ENCODE assay signal across 3 cellular contexts in the genomic region with DNA sequence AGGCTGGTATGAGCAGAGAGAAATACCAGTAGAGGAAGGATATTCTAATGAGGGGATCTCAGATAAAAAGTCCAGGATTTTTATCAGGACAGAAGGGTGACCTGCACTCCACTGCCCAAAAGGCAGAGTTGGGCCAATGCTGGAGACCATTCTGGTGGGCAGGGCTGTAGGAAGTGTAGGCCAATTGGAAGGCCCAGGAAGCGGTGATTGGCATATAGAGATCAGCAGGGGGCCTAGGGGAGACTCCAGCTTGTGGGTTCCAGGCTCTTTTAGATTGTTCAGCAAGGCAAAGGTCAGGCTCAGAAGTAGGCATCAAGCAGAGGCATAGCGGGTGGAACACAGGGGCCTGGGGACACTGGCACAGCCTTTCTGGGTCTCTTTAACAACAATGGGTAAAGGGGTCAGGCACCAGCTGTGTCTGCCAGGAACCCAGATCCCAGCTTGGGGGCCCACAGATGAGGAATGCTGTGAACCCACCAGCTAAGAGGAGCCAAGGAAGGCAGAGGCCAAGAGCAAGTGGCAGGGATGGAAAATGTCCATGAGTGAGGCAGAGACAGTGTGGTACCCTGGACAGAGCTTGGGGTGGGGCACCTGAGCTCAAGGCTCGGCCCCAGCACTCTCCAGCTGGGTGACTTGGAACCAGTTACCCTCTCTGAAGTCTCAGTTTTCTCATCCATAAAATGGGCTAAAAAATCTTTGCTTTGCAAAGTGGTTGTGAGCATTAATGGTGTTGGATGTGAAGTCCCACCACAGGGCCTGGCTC.
TF ChIP-seq lines count a peak whose summit lies in the region.

No MANE protein-coding gene starts in this region.

TF ChIP-seq in SK-N-SH, 30 proteins besides CTCF, POLR2A, EP300 and RAD21:
- TF ChIP-seq, protein P1, sequence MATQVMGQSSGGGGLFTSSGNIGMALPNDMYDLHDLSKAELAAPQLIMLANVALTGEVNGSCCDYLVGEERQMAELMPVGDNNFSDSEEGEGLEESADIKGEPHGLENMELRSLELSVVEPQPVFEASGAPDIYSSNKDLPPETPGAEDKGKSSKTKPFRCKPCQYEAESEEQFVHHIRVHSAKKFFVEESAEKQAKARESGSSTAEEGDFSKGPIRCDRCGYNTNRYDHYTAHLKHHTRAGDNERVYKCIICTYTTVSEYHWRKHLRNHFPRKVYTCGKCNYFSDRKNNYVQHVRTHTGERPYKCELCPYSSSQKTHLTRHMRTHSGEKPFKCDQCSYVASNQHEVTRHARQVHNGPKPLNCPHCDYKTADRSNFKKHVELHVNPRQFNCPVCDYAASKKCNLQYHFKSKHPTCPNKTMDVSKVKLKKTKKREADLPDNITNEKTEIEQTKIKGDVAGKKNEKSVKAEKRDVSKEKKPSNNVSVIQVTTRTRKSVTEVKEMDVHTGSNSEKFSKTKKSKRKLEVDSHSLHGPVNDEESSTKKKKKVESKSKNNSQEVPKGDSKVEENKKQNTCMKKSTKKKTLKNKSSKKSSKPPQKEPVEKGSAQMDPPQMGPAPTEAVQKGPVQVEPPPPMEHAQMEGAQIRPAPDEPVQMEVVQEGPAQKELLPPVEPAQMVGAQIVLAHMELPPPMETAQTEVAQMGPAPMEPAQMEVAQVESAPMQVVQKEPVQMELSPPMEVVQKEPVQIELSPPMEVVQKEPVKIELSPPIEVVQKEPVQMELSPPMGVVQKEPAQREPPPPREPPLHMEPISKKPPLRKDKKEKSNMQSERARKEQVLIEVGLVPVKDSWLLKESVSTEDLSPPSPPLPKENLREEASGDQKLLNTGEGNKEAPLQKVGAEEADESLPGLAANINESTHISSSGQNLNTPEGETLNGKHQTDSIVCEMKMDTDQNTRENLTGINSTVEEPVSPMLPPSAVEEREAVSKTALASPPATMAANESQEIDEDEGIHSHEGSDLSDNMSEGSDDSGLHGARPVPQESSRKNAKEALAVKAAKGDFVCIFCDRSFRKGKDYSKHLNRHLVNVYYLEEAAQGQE (IDR thresholded peaks at IDR 0.05; ENCODE audit: low read depth, low read length): peak; percentile 63; the same call in 1 of the 2 replicates
- no peak for TF ChIP-seq NFIC (IDR thresholded peaks at IDR 0.05; ENCODE audit: borderline replicate concordance)

TF ChIP-seq in SK-N-SH treated with all-trans-retinoic acid at 6 μM for 48 hours, 23 proteins besides CTCF, POLR2A, EP300 and RAD21 (continued from another document):
- TF ChIP-seq, protein P2, sequence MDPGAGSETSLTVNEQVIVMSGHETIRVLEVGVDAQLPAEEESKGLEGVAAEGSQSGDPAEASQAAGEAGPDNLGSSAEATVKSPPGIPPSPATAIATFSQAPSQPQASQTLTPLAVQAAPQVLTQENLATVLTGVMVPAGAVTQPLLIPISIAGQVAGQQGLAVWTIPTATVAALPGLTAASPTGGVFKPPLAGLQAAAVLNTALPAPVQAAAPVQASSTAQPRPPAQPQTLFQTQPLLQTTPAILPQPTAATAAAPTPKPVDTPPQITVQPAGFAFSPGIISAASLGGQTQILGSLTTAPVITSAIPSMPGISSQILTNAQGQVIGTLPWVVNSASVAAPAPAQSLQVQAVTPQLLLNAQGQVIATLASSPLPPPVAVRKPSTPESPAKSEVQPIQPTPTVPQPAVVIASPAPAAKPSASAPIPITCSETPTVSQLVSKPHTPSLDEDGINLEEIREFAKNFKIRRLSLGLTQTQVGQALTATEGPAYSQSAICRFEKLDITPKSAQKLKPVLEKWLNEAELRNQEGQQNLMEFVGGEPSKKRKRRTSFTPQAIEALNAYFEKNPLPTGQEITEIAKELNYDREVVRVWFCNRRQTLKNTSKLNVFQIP (CRISPR knock-in tag; IDR thresholded peaks at IDR 0.05; ENCODE audit: borderline replicate concordance, low read depth): no peak
- TF ChIP-seq, protein P3, sequence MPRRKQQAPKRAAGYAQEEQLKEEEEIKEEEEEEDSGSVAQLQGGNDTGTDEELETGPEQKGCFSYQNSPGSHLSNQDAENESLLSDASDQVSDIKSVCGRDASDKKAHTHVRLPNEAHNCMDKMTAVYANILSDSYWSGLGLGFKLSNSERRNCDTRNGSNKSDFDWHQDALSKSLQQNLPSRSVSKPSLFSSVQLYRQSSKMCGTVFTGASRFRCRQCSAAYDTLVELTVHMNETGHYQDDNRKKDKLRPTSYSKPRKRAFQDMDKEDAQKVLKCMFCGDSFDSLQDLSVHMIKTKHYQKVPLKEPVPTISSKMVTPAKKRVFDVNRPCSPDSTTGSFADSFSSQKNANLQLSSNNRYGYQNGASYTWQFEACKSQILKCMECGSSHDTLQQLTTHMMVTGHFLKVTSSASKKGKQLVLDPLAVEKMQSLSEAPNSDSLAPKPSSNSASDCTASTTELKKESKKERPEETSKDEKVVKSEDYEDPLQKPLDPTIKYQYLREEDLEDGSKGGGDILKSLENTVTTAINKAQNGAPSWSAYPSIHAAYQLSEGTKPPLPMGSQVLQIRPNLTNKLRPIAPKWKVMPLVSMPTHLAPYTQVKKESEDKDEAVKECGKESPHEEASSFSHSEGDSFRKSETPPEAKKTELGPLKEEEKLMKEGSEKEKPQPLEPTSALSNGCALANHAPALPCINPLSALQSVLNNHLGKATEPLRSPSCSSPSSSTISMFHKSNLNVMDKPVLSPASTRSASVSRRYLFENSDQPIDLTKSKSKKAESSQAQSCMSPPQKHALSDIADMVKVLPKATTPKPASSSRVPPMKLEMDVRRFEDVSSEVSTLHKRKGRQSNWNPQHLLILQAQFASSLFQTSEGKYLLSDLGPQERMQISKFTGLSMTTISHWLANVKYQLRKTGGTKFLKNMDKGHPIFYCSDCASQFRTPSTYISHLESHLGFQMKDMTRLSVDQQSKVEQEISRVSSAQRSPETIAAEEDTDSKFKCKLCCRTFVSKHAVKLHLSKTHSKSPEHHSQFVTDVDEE (CRISPR knock-in tag; IDR thresholded peaks at IDR 0.05): no peak
- TF ChIP-seq GLIS3 (CRISPR knock-in tag; IDR thresholded peaks at IDR 0.05) (no peak), RARB (CRISPR knock-in tag; IDR thresholded peaks at IDR 0.05) (no peak)
- TF ChIP-seq, protein P4, sequence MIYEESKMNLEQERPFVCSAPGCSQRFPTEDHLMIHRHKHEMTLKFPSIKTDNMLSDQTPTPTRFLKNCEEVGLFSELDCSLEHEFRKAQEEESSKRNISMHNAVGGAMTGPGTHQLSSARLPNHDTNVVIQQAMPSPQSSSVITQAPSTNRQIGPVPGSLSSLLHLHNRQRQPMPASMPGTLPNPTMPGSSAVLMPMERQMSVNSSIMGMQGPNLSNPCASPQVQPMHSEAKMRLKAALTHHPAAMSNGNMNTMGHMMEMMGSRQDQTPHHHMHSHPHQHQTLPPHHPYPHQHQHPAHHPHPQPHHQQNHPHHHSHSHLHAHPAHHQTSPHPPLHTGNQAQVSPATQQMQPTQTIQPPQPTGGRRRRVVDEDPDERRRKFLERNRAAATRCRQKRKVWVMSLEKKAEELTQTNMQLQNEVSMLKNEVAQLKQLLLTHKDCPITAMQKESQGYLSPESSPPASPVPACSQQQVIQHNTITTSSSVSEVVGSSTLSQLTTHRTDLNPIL (CRISPR knock-in tag; IDR thresholded peaks at IDR 0.05; ENCODE audit: low read depth): no peak

TF ChIP-seq in HEK293, 187 proteins besides CTCF, POLR2A, EP300 and RAD21:
- TF ChIP-seq, protein P1 (tag by site-specific recombination; IDR thresholded peaks at IDR 0.05): peak; percentile 74; the same call in 1 of the 2 replicates
- TF ChIP-seq ZNF777 (tag by site-specific recombination; IDR thresholded peaks at IDR 0.05; ENCODE audit: borderline replicate concordance): no peak
